23 cellular contexts compared by ENCODE assay signal in genomic region chr5:67451640-67452279, GRCh38.
"Had no signal": no experiment of that assay in that cellular context is flagged by ENCODE, and none has a peak within 500 bp of the region (broad histone marks: within the 10 kb centered on the region; RNA-seq: fewer than 3 reads in every experiment).

No MANE protein-coding gene starts in this region.

- H3K27me3 ChIP-seq: brain microvascular endothelial cell had no signal

- H3K36me3 ChIP-seq: brain microvascular endothelial cell had no signal

- H3K27ac Mint-ChIP-seq: activated CD4-positive, alpha-beta memory T cell treated with anti-CD3 and anti-CD28 coated beads, Interleukin-2, amount 10 ng/mL, durations not matched to agents 7 days and 5 days; activated CD4-positive, alpha-beta T cell treated with anti-CD3 and anti-CD28 coated beads, Interleukin-2, amount 10 ng/mL, durations not matched to agents 7 days and 5 days; activated naive CD4-positive, alpha-beta T cell treated with anti-CD3 and anti-CD28 coated beads, Interleukin-2, amount 10 ng/mL, durations not matched to agents 7 days and 5 days; activated naive CD8-positive, alpha-beta T cell treated with anti-CD3 and anti-CD28 coated beads for 36 hours; activated T-helper 17 cell treated with anti-CD3 and anti-CD28 coated beads, Interleukin-2, amount 50 U/mL, for 72 hours; T-cell had no signal

- H3K27me3 Mint-ChIP-seq: activated CD4-positive, alpha-beta T cell treated with anti-CD3 and anti-CD28 coated beads, Interleukin-2, amount 10 ng/mL, durations not matched to agents 7 days and 5 days; activated naive CD8-positive, alpha-beta T cell treated with anti-CD3 and anti-CD28 coated beads for 36 hours had no signal

- H3K27ac ChIP-seq: brain microvascular endothelial cell had no signal

- H3K36me3 Mint-ChIP-seq: activated naive CD4-positive, alpha-beta T cell treated with anti-CD3 and anti-CD28 coated beads, Interleukin-2, amount 10 ng/mL, durations not matched to agents 7 days and 5 days; activated naive CD8-positive, alpha-beta T cell treated with anti-CD3 and anti-CD28 coated beads for 36 hours; T-cell had no signal

- H3K4me1 Mint-ChIP-seq: activated CD4-positive, alpha-beta T cell treated with anti-CD3 and anti-CD28 coated beads, Interleukin-2, amount 10 ng/mL, durations not matched to agents 7 days and 5 days; activated naive CD4-positive, alpha-beta T cell treated with anti-CD3 and anti-CD28 coated beads, Interleukin-2, amount 10 ng/mL, durations not matched to agents 7 days and 5 days had no signal

- H3K9me3 Mint-ChIP-seq: activated CD4-positive, alpha-beta memory T cell treated with anti-CD3 and anti-CD28 coated beads, Interleukin-2, amount 10 ng/mL, durations not matched to agents 7 days and 5 days; activated CD4-positive, alpha-beta T cell treated with anti-CD3 and anti-CD28 coated beads, Interleukin-2, amount 10 ng/mL, durations not matched to agents 7 days and 5 days; activated naive CD4-positive, alpha-beta T cell treated with anti-CD3 and anti-CD28 coated beads, Interleukin-2, amount 10 ng/mL, durations not matched to agents 7 days and 5 days; activated naive CD8-positive, alpha-beta T cell treated with anti-CD3 and anti-CD28 coated beads for 36 hours; activated T-helper 17 cell treated with anti-CD3 and anti-CD28 coated beads, Interleukin-2, amount 50 U/mL, for 72 hours had no signal

- DNase-seq: activated CD4-positive, alpha-beta memory T cell treated with anti-CD3 and anti-CD28 coated beads, Interleukin-2, amount 10 ng/mL, durations not matched to agents 7 days and 5 days; activated CD4-positive, alpha-beta T cell treated with anti-CD3 and anti-CD28 coated beads, Interleukin-2, amount 10 ng/mL, durations not matched to agents 7 days and 5 days; activated CD4-positive, CD25-positive, alpha-beta regulatory T cell; activated gamma-delta T cell; activated naive CD4-positive, alpha-beta T cell treated with anti-CD3 and anti-CD28 coated beads, Interleukin-2, amount 10 ng/mL, durations not matched to agents 7 days and 5 days; activated naive CD8-positive, alpha-beta T cell treated with anti-CD3 and anti-CD28 coated beads for 36 hours; activated T-cell treated with anti-CD3 and anti-CD28 coated beads for 4 hours; activated T-cell treated with anti-CD3 and anti-CD28 coated beads, Interleukin-2, amount 50 U/mL, for 48 hours; brain microvascular endothelial cell; cerebellar nuclear complex; NCI-H1048; NCI-H146; NCI-H1930; NCI-H2171; NCI-H2227 treated with DMSO at 0.1 percent for 48 hours; NCI-H446 treated with DMSO at 0.1 percent for 48 hours; NCI-H524 treated with DMSO at 0.1 percent for 48 hours; NCI-H748 treated with DMSO at 0.1 percent for 48 hours; SIG-M5; T-cell; T-helper 2 cell; T1000 had no signal

- H3K4me3 Mint-ChIP-seq: activated CD4-positive, alpha-beta memory T cell treated with anti-CD3 and anti-CD28 coated beads, Interleukin-2, amount 10 ng/mL, durations not matched to agents 7 days and 5 days; activated CD4-positive, alpha-beta T cell treated with anti-CD3 and anti-CD28 coated beads, Interleukin-2, amount 10 ng/mL, durations not matched to agents 7 days and 5 days; activated naive CD4-positive, alpha-beta T cell treated with anti-CD3 and anti-CD28 coated beads, Interleukin-2, amount 10 ng/mL, durations not matched to agents 7 days and 5 days; activated naive CD8-positive, alpha-beta T cell treated with anti-CD3 and anti-CD28 coated beads for 36 hours; activated T-helper 17 cell treated with anti-CD3 and anti-CD28 coated beads, Interleukin-2, amount 50 U/mL, for 72 hours; T-cell had no signal
